In genomic region chr7:79272066-79272669, GRCh38 we compare ENCODE assay signal across 8 cellular contexts.
A peak's percentile ranks its signal among the peaks of the same experiment; 100 is the strongest.
DNase-seq lines count a peak whose midpoint lies in the region; ATAC-seq and TF ChIP-seq lines count a peak whose summit lies in the region.

No MANE protein-coding gene starts in this region.

- no peak overlapping the region for H3K4me3 ChIP-seq in GM12865 (ENCODE audit: low read depth, low read length)
- no peak overlapping the region for H3K4me3 ChIP-seq in osteoblast (ENCODE audit: insufficient read depth, low read length)

- no peaks in the 10 kb centered on the region for H3K9me3 Mint-ChIP-seq in activated CD4-positive, alpha-beta memory T cell treated with anti-CD3 and anti-CD28 coated beads for 36 hours

- no peaks in the 10 kb centered on the region for H3K27me3 ChIP-seq in osteoblast (ENCODE audit: insufficient read depth, low read length)

- no peaks in the 10 kb centered on the region for H3K9me3 ChIP-seq in osteoblast (ENCODE audit: low read depth, low read length)

- H3K27me3 Mint-ChIP-seq in activated CD4-positive, alpha-beta memory T cell treated with anti-CD3 and anti-CD28 coated beads for 36 hours = no peaks in the 10 kb centered on the region

- H3K36me3 Mint-ChIP-seq in activated CD4-positive, alpha-beta memory T cell treated with anti-CD3 and anti-CD28 coated beads for 36 hours = no peaks in the 10 kb centered on the region

- POLR2A ChIA-PET in activated CD4-positive, alpha-beta memory T cell treated with anti-CD3 and anti-CD28 coated beads for 36 hours (lab: Charles Lee) = no interaction called here

- intact Hi-C loops in activated CD4-positive, alpha-beta memory T cell treated with anti-CD3 and anti-CD28 coated beads for 36 hours (cut with micrococcal nuclease) = no loop called here

- no peaks in the 10 kb centered on the region for H3K4me1 Mint-ChIP-seq in activated CD4-positive, alpha-beta memory T cell treated with anti-CD3 and anti-CD28 coated beads for 36 hours (ENCODE audit: low read depth)

- DNase-seq in GM12865 (ENCODE audit: low read depth) (peak; percentile 24), NCI-H526 treated with DMSO at 0.1 percent for 48 hours (lab: John Stamatoyannopoulos, UW) (peak; percentile 64), dedifferentiated amniotic fluid mesenchymal stem cell (ENCODE audit: extremely low spot score) (peak; percentile 62), osteoblast (ENCODE audit: insufficient read length, low spot score, missing footprints) (no peak), activated gamma-delta T cell (lab: John Stamatoyannopoulos, UW) (no peak)
- DNase-seq in activated CD4-positive, alpha-beta memory T cell treated with anti-CD3 and anti-CD28 coated beads for 36 hours = no peak

- ATAC-seq in HG03039 (IDR thresholded peaks at IDR 0.05; ENCODE audit: unreplicated experiment) = peak; percentile 56

- H3K36me3 ChIP-seq in osteoblast (ENCODE audit: insufficient read depth, low read length) = no peaks in the 10 kb centered on the region

- no peak overlapping the region for H3K4me3 Mint-ChIP-seq in activated CD4-positive, alpha-beta memory T cell treated with anti-CD3 and anti-CD28 coated beads for 36 hours

- no peak overlapping the region for H2AFZ ChIP-seq in osteoblast (ENCODE audit: low read length)

- peak; percentile 93 for TF ChIP-seq CTCF in 22Rv1 (IDR thresholded peaks at IDR 0.05)
- TF ChIP-seq CTCF in GM12865 (IDR thresholded peaks at IDR 0.05; ENCODE audit: insufficient read depth, low read depth, low read length, missing control alignments) = peak; percentile 49
- TF ChIP-seq CTCF in osteoblast (IDR thresholded peaks at IDR 0.05; ENCODE audit: extremely low read depth, low read depth, low read length) = peak; percentile 65

- CTCF ChIA-PET in activated CD4-positive, alpha-beta memory T cell treated with anti-CD3 and anti-CD28 coated beads for 36 hours (lab: Charles Lee) = no interaction called here

- H4K20me1 ChIP-seq in osteoblast (ENCODE audit: insufficient read depth, low read length) = no peaks in the 10 kb centered on the region

- H3K79me2 ChIP-seq in osteoblast (ENCODE audit: insufficient read depth, low read length) = no peaks in the 10 kb centered on the region

- H3K27ac Mint-ChIP-seq in activated CD4-positive, alpha-beta memory T cell treated with anti-CD3 and anti-CD28 coated beads for 36 hours = no peak overlapping the region

- H3K4me2 ChIP-seq in osteoblast (ENCODE audit: insufficient read depth, low read length) = no peak overlapping the region

- H3K4me1 ChIP-seq in osteoblast (ENCODE audit: insufficient read depth, low read length) = peaks cover 8% of the 10 kb centered on the region

- H3K27ac ChIP-seq in 22Rv1 (no peak overlapping the region), osteoblast (ENCODE audit: low read depth, low read length) (no peak overlapping the region)

Comparison
In these comparisons a context has a peak if more than half of its experiments do, and no peak if none do; other contexts are left out.
1. DNase-seq: peak in GM12865 (single experiment), NCI-H526 treated with DMSO at 0.1 percent for 48 hours (single experiment) and dedifferentiated amniotic fluid mesenchymal stem cell (single experiment); none in osteoblast (single experiment), activated CD4-positive, alpha-beta memory T cell treated with anti-CD3 and anti-CD28 coated beads for 36 hours (single experiment) and activated gamma-delta T cell (single experiment).
2. Peak in every context shown above with its lines, with median percentiles within 50 percentile points of each other: CTCF ChIP-seq.